ENCODE assay signal across 1 cellular context in the genomic region with DNA sequence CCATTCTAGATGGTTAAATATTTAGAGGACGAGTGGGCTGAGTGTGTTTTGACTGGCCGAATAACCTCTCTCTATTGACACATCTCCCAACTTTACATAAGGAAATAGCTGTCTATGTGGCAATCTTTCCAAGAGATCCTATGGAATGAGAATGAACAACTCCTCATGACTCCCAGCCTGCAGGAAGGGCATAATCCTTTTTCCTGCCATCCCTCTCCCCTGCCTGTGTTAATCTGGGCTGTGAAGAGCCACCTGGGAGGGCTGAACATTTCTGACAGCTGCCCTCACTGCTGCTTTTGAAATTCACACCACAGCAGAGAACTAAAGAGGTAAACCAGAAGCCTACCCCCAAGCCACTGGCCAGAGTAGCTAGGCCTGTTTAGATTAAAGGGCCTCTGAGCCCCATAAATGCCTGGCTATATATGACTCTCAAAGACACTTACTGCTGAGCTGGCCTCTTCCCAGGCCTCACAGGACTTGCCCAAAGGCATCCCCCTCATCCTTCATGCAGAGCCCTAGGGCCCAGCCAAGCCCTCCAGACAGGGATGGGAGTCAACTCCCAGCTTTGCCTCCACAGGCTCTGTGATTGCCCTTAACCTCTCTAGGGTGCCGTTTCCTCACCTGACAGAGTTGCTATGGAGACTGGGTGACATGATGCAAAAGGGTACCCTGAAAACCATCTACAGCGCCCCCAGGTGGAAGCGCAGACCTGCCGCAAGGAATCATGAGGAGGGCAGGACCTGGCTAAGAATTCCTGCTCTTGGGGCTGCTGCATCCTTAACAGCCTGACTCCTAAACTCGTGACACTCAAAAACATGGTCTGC.
TF ChIP-seq lines count a peak whose summit lies in the region.

No MANE protein-coding gene starts in this region.

TF ChIP-seq in HepG2, 621 proteins besides CTCF, POLR2A, EP300 and RAD21 (continued from another document and continues in another):
- TF ChIP-seq, protein P1, sequence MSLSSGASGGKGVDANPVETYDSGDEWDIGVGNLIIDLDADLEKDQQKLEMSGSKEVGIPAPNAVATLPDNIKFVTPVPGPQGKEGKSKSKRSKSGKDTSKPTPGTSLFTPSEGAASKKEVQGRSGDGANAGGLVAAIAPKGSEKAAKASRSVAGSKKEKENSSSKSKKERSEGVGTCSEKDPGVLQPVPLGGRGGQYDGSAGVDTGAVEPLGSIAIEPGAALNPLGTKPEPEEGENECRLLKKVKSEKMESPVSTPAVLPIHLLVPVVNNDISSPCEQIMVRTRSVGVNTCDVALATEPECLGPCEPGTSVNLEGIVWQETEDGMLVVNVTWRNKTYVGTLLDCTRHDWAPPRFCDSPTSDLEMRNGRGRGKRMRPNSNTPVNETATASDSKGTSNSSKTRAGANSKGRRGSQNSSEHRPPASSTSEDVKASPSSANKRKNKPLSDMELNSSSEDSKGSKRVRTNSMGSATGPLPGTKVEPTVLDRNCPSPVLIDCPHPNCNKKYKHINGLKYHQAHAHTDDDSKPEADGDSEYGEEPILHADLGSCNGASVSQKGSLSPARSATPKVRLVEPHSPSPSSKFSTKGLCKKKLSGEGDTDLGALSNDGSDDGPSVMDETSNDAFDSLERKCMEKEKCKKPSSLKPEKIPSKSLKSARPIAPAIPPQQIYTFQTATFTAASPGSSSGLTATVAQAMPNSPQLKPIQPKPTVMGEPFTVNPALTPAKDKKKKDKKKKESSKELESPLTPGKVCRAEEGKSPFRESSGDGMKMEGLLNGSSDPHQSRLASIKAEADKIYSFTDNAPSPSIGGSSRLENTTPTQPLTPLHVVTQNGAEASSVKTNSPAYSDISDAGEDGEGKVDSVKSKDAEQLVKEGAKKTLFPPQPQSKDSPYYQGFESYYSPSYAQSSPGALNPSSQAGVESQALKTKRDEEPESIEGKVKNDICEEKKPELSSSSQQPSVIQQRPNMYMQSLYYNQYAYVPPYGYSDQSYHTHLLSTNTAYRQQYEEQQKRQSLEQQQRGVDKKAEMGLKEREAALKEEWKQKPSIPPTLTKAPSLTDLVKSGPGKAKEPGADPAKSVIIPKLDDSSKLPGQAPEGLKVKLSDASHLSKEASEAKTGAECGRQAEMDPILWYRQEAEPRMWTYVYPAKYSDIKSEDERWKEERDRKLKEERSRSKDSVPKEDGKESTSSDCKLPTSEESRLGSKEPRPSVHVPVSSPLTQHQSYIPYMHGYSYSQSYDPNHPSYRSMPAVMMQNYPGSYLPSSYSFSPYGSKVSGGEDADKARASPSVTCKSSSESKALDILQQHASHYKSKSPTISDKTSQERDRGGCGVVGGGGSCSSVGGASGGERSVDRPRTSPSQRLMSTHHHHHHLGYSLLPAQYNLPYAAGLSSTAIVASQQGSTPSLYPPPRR (CRISPR knock-in tag; IDR thresholded peaks at IDR 0.05; ENCODE audit: borderline replicate concordance) = peak; percentile 40; the same call in 1 of the 2 replicates
- TF ChIP-seq MIXL1 (CRISPR knock-in tag; IDR thresholded peaks at IDR 0.05) (peak; percentile 49; the same call in 1 of the 2 replicates), ZKSCAN8 (CRISPR knock-in tag; IDR thresholded peaks at IDR 0.05; ENCODE audit: borderline replicate concordance) (peak; percentile 45; the same call in 1 of the 2 replicates), ZNF816 (CRISPR knock-in tag; IDR thresholded peaks at IDR 0.05; ENCODE audit: borderline replicate concordance) (peak; percentile 47; the same call in 1 of the 2 replicates), ZNF331 (CRISPR knock-in tag; IDR thresholded peaks at IDR 0.05) (peak; percentile 17; the same call in 1 of the 2 replicates), FOXC1 (CRISPR knock-in tag; IDR thresholded peaks at IDR 0.05; ENCODE audit: borderline replicate concordance) (no peak), DPF2 (CRISPR knock-in tag; IDR thresholded peaks at IDR 0.05; ENCODE audit: borderline replicate concordance, low read depth) (peak; percentile 34; the same call in 1 of the 2 replicates), NCOA2 (CRISPR knock-in tag; IDR thresholded peaks at IDR 0.05) (peak; percentile 58), CCDC6 (CRISPR knock-in tag; IDR thresholded peaks at IDR 0.05) (no peak), PHB2 (IDR thresholded peaks at IDR 0.05; ENCODE audit: partially characterized antibody) (no peak), PPARG (CRISPR knock-in tag; conservative IDR thresholded peaks at IDR 0.05) (0 out of 2 replicates have a peak, but pooled peaks have one; percentile 32), KAT8 (CRISPR knock-in tag; IDR thresholded peaks at IDR 0.05) (0 out of 2 replicates have a peak, but pooled peaks have one; percentile 26), THAP11 (CRISPR knock-in tag; IDR thresholded peaks at IDR 0.05) (0 out of 2 replicates have a peak, but pooled peaks have one; percentile 23), TGIF2 (CRISPR knock-in tag; IDR thresholded peaks at IDR 0.05) (no peak), ZNF614 (CRISPR knock-in tag; IDR thresholded peaks at IDR 0.05; ENCODE audit: borderline replicate concordance) (peak; percentile 70; the same call in 1 of the 2 replicates), CEBPG (CRISPR knock-in tag; IDR thresholded peaks at IDR 0.05) (peak; percentile 90), ZFYVE20 (CRISPR knock-in tag; IDR thresholded peaks at IDR 0.05; ENCODE audit: borderline replicate concordance, low read depth) (no peak), ZNF850 (CRISPR knock-in tag; conservative IDR thresholded peaks at IDR 0.05) (no peak), HMG20A (CRISPR knock-in tag; IDR thresholded peaks at IDR 0.05; ENCODE audit: borderline replicate concordance) (peak; percentile 54; the same call in 1 of the 2 replicates), ESRRA (CRISPR knock-in tag; IDR thresholded peaks at IDR 0.05; ENCODE audit: low read depth) (no peak), ZNF501 (CRISPR knock-in tag; IDR thresholded peaks at IDR 0.05) (0 out of 2 replicates have a peak, but pooled peaks have one; percentile 18), FOXA1 (IDR thresholded peaks at IDR 0.05) (peak; percentile 54; the same call in 1 of the 2 replicates), FOXA1 (CRISPR knock-in tag; IDR thresholded peaks at IDR 0.05) (peak; percentile 88), ZNF234 (CRISPR knock-in tag; conservative IDR thresholded peaks at IDR 0.05) (no peak), SIN3B (IDR thresholded peaks at IDR 0.05; ENCODE audit: low read length) (no peak), RARA (CRISPR knock-in tag; IDR thresholded peaks at IDR 0.05) (peak; percentile 85), ELF1 (CRISPR knock-in tag; IDR thresholded peaks at IDR 0.05) (no peak), ETV5 (CRISPR knock-in tag; IDR thresholded peaks at IDR 0.05; ENCODE audit: borderline replicate concordance) (peak; percentile 13; the same call in 1 of the 2 replicates)
- TF ChIP-seq, protein P2, sequence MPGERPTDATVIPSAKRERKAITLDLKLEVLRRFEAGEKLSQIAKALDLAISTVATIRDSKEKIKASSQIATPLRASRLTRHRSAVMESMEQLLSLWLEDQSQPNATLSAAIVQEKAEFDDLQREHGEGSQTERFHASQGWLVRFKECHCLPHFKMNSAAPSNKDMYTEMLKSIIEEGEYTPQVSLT (CRISPR knock-in tag; IDR thresholded peaks at IDR 0.05; ENCODE audit: borderline replicate concordance, low read depth) = no peak
- TF ChIP-seq, protein P3, sequence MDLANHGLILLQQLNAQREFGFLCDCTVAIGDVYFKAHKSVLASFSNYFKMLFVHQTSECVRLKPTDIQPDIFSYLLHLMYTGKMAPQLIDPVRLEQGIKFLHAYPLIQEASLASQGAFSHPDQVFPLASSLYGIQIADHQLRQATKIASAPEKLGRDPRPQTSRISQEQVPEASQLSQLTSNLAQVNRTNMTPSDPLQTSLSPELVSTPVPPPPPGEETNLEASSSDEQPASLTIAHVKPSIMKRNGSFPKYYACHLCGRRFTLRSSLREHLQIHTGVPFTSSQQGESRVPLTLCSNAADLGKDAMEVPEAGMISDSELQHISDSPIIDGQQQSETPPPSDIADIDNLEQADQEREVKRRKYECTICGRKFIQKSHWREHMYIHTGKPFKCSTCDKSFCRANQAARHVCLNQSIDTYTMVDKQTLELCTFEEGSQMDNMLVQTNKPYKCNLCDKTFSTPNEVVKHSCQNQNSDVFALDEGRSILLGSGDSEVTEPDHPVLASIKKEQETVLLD (CRISPR knock-in tag; IDR thresholded peaks at IDR 0.05; ENCODE audit: low read depth) = no peak
- TF ChIP-seq, protein P4, sequence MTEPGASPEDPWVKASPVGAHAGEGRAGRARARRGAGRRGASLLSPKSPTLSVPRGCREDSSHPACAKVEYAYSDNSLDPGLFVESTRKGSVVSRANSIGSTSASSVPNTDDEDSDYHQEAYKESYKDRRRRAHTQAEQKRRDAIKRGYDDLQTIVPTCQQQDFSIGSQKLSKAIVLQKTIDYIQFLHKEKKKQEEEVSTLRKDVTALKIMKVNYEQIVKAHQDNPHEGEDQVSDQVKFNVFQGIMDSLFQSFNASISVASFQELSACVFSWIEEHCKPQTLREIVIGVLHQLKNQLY (CRISPR knock-in tag; IDR thresholded peaks at IDR 0.05) = peak; percentile 42; the same call in 1 of the 2 replicates
- TF ChIP-seq, protein P5, sequence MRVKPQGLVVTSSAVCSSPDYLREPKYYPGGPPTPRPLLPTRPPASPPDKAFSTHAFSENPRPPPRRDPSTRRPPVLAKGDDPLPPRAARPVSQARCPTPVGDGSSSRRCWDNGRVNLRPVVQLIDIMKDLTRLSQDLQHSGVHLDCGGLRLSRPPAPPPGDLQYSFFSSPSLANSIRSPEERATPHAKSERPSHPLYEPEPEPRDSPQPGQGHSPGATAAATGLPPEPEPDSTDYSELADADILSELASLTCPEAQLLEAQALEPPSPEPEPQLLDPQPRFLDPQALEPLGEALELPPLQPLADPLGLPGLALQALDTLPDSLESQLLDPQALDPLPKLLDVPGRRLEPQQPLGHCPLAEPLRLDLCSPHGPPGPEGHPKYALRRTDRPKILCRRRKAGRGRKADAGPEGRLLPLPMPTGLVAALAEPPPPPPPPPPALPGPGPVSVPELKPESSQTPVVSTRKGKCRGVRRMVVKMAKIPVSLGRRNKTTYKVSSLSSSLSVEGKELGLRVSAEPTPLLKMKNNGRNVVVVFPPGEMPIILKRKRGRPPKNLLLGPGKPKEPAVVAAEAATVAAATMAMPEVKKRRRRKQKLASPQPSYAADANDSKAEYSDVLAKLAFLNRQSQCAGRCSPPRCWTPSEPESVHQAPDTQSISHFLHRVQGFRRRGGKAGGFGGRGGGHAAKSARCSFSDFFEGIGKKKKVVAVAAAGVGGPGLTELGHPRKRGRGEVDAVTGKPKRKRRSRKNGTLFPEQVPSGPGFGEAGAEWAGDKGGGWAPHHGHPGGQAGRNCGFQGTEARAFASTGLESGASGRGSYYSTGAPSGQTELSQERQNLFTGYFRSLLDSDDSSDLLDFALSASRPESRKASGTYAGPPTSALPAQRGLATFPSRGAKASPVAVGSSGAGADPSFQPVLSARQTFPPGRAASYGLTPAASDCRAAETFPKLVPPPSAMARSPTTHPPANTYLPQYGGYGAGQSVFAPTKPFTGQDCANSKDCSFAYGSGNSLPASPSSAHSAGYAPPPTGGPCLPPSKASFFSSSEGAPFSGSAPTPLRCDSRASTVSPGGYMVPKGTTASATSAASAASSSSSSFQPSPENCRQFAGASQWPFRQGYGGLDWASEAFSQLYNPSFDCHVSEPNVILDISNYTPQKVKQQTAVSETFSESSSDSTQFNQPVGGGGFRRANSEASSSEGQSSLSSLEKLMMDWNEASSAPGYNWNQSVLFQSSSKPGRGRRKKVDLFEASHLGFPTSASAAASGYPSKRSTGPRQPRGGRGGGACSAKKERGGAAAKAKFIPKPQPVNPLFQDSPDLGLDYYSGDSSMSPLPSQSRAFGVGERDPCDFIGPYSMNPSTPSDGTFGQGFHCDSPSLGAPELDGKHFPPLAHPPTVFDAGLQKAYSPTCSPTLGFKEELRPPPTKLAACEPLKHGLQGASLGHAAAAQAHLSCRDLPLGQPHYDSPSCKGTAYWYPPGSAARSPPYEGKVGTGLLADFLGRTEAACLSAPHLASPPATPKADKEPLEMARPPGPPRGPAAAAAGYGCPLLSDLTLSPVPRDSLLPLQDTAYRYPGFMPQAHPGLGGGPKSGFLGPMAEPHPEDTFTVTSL (CRISPR knock-in tag; IDR thresholded peaks at IDR 0.05; ENCODE audit: borderline replicate concordance) = peak; percentile 70; the same call in 1 of the 2 replicates
- TF ChIP-seq, protein P6, sequence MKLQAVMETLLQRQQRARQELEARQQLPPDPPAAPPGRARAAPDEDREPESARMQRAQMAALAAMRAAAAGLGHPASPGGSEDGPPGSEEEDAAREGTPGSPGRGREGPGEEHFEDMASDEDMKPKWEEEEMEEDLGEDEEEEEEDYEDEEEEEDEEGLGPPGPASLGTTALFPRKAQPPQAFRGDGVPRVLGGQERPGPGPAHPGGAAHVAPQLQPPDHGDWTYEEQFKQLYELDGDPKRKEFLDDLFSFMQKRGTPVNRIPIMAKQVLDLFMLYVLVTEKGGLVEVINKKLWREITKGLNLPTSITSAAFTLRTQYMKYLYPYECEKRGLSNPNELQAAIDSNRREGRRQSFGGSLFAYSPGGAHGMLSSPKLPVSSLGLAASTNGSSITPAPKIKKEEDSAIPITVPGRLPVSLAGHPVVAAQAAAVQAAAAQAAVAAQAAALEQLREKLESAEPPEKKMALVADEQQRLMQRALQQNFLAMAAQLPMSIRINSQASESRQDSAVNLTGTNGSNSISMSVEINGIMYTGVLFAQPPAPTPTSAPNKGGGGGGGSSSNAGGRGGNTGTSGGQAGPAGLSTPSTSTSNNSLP (IDR thresholded peaks at IDR 0.05; ENCODE audit: low read depth, low read length) = 0 out of 2 replicates have a peak, but pooled peaks have one; percentile 20
- TF ChIP-seq, protein P7, sequence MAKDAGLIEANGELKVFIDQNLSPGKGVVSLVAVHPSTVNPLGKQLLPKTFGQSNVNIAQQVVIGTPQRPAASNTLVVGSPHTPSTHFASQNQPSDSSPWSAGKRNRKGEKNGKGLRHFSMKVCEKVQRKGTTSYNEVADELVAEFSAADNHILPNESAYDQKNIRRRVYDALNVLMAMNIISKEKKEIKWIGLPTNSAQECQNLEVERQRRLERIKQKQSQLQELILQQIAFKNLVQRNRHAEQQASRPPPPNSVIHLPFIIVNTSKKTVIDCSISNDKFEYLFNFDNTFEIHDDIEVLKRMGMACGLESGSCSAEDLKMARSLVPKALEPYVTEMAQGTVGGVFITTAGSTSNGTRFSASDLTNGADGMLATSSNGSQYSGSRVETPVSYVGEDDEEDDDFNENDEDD (CRISPR knock-in tag; IDR thresholded peaks at IDR 0.05; ENCODE audit: borderline replicate concordance) = no peak
- TF ChIP-seq, protein P8, sequence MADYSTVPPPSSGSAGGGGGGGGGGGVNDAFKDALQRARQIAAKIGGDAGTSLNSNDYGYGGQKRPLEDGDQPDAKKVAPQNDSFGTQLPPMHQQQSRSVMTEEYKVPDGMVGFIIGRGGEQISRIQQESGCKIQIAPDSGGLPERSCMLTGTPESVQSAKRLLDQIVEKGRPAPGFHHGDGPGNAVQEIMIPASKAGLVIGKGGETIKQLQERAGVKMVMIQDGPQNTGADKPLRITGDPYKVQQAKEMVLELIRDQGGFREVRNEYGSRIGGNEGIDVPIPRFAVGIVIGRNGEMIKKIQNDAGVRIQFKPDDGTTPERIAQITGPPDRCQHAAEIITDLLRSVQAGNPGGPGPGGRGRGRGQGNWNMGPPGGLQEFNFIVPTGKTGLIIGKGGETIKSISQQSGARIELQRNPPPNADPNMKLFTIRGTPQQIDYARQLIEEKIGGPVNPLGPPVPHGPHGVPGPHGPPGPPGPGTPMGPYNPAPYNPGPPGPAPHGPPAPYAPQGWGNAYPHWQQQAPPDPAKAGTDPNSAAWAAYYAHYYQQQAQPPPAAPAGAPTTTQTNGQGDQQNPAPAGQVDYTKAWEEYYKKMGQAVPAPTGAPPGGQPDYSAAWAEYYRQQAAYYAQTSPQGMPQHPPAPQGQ (CRISPR knock-in tag; IDR thresholded peaks at IDR 0.05; ENCODE audit: borderline replicate concordance) = no peak
